Comparison of ENCODE assay signal across 8 cellular contexts in the genomic region with DNA sequence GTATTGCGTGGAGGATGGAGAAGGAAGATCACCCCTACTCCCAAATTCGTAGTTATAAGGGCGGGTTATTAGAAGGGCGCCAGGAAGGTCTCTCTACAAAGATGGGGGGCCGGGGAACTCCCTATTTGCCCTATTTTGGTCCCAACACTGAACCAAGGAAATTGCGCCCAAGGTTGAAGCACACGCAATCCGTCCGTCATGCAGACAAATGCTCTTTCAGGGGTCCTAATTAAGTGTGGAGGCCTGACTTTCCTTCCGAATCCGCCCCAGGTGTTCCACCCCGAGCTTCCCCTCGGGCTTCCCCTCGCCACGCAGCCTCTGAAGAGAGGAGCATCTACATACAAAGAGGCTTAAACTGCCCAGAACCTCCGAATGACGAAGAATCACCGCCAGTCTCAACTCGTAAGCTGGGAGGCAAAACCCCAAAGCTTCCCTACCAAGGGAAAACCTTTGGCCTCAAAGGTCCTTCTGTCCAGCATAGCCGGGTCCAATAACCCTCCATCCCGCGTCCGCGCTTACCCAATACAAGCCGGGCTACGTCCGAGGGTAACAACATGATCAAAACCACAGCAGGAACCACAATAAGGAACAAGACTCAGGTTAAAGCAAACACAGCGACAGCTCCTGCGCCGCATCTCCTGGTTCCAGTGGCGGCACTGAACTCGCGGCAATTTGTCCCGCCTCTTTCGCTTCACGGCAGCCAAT. TPM values are rescaled to one million over a fixed set of nuclear protein-coding genes. Genes with fewer than 3 reads are reported as not detected.
DNase-seq lines count a peak whose midpoint lies in the region; ATAC-seq and TF ChIP-seq lines count a peak whose summit lies in the region.

A gene (minus strand): TSS at position 658 of the 705 bp plus-strand sequence. CDS start 102 bp downstream, at position 556.

- DNase-seq in AG10803 (ENCODE audit: low read depth) = no peak
- DNase-seq in mucosa of gallbladder (ENCODE audit: low spot score) = no peak
- DNase-seq in ureter (ENCODE audit: low spot score) = no peak
- no peak for DNase-seq in NCI-H2029 treated with DMSO at 0.1 percent for 48 hours (lab: John Stamatoyannopoulos, UW)

- H3K4me3 ChIP-seq in AG10803 (ENCODE audit: low read length) (peak within 1 kb of the TSS; percentile 92), OCI-LY3 (ENCODE audit: low read length) (peak within 1 kb of the TSS; percentile 96)

- H3K27ac ChIP-seq in OCI-LY3 (ENCODE audit: low read length) (peak within 1 kb of the TSS; percentile 99), cingulate gyrus (ENCODE audit: low read depth, low read length) (peak within 1 kb of the TSS; percentile 94)

- H2AFZ ChIP-seq in OCI-LY3 (ENCODE audit: low read depth, low read length) = peak within 1 kb of the TSS; percentile 55; the same call in 1 of the 2 replicates

- H3K27me3 ChIP-seq in OCI-LY3 (ENCODE audit: low read depth, low read length) = no peaks in the 10 kb centered on the region

- H4K20me1 ChIP-seq in OCI-LY3 (ENCODE audit: insufficient read depth, low read length) = peaks cover 51% of the 10 kb centered on the region

- H3K79me2 ChIP-seq in OCI-LY3 (ENCODE audit: low read length) = peaks cover 94% of the 10 kb centered on the region

- H3K4me1 ChIP-seq in OCI-LY3 (ENCODE audit: low read length) = peaks cover 50% of the 10 kb centered on the region

- TF ChIP-seq CTCF in AG10803 (conservative IDR thresholded peaks at IDR 0.05; ENCODE audit: low read length) (no peak), OCI-LY3 (IDR thresholded peaks at IDR 0.05; ENCODE audit: low read depth, low read length) (no peak)

- peak within 1 kb of the TSS; percentile 99 for H3K4me2 ChIP-seq in OCI-LY3 (ENCODE audit: low read length)

- ATAC-seq in GM19397 (IDR thresholded peaks at IDR 0.05; ENCODE audit: unreplicated experiment) (peak; percentile 0), HG03280 (IDR thresholded peaks at IDR 0.05; ENCODE audit: unreplicated experiment) (no peak)

- H3K9ac ChIP-seq in OCI-LY3 (ENCODE audit: low read length) = peak within 1 kb of the TSS; percentile 100

- no peaks in the 10 kb centered on the region for H3K9me3 ChIP-seq in OCI-LY3 (ENCODE audit: insufficient read depth, low read length)

- H3K36me3 ChIP-seq in OCI-LY3 (replicated peaks; ENCODE audit: low read depth, low read length) = peaks cover 28% of the 10 kb centered on the region

RNA-seq across cellular contexts. Expression of the gene that starts here (rescaled TPM):
- total RNA-seq in mucosa of gallbladder (12.5 TPM), ureter (26.0 TPM)
